In genomic region chr11:119024430-119025098, GRCh38 we compare ENCODE assay signal across 13 cellular contexts. TPM values are rescaled to one million over a fixed set of nuclear protein-coding genes. Genes with fewer than 3 reads are reported as not detected.
DNase-seq lines count a peak whose midpoint lies in the region; ATAC-seq, FAIRE-seq and TF ChIP-seq lines count a peak whose summit lies in the region.
"Had no signal": no experiment of that assay in that cellular context is flagged by ENCODE, and none has a peak within 500 bp of the region (broad histone marks: within the 10 kb centered on the region; RNA-seq: fewer than 3 reads in every experiment).

No MANE protein-coding gene starts in this region.

- H3K27ac Mint-ChIP-seq in activated CD4-positive, alpha-beta T cell treated with anti-CD3 and anti-CD28 coated beads, Interleukin-2, amount 10 ng/mL, durations not matched to agents 24 days and 14 days = peak overlapping the region; percentile 67
- peak overlapping the region; percentile 47 for H3K27ac Mint-ChIP-seq in activated CD4-positive, alpha-beta memory T cell treated with anti-CD3 and anti-CD28 coated beads for 36 hours
- H3K27ac Mint-ChIP-seq in stimulated activated effector memory CD8-positive, alpha-beta T cell treated with anti-CD3 and anti-CD28 coated beads, Interleukin-12 subunit alpha, Interleukin-12 subunit beta, amount 100 ng/mL, for 72 hours = peak overlapping the region; percentile 78

- intact Hi-C loops in activated CD4-positive, alpha-beta T cell treated with anti-CD3 and anti-CD28 coated beads, Interleukin-2, amount 10 ng/mL, durations not matched to agents 24 days and 14 days (cut with micrococcal nuclease) = no loop called here
- intact Hi-C loops in activated CD4-positive, alpha-beta memory T cell treated with anti-CD3 and anti-CD28 coated beads for 36 hours (cut with micrococcal nuclease) = no loop called here
- intact Hi-C loops in kidney (cut with DNase I) = no loop called here

- H3K9ac ChIP-seq in kidney (ENCODE audit: low read length in 2 of 2) = no peak overlapping the region

- peaks cover 44% of the 10 kb centered on the region for H3K4me1 Mint-ChIP-seq in activated CD4-positive, alpha-beta T cell treated with anti-CD3 and anti-CD28 coated beads, Interleukin-2, amount 10 ng/mL, durations not matched to agents 24 days and 14 days
- H3K4me1 Mint-ChIP-seq in activated CD4-positive, alpha-beta memory T cell treated with anti-CD3 and anti-CD28 coated beads for 36 hours (ENCODE audit: low read depth) = peaks cover 54% of the 10 kb centered on the region
- H3K4me1 Mint-ChIP-seq in stimulated activated effector memory CD8-positive, alpha-beta T cell treated with anti-CD3 and anti-CD28 coated beads, Interleukin-12 subunit alpha, Interleukin-12 subunit beta, amount 100 ng/mL, for 72 hours = peaks cover 49% of the 10 kb centered on the region

- TF ChIP-seq CTCF in kidney (IDR thresholded peaks at IDR 0.05; ENCODE audit: borderline replicate concordance, extremely low read depth, insufficient read depth) = no peak

- H3K27ac ChIP-seq in kidney (ENCODE audit: low read depth in 2 of 2, low read length in 2 of 2) = peak overlapping the region; percentile 60 to 66
- H3K27ac ChIP-seq: A549 had no signal

- no peak for ATAC-seq in stimulated activated effector memory CD8-positive, alpha-beta T cell treated with anti-CD3 and anti-CD28 coated beads, Interleukin-12 subunit alpha, Interleukin-12 subunit beta, amount 100 ng/mL, for 72 hours
- no peak for ATAC-seq in HG02623 (IDR thresholded peaks at IDR 0.05; ENCODE audit: unreplicated experiment)
- ATAC-seq: A549 had no signal

- FAIRE-seq in kidney (lab: Jason Lieb, UNC) = no peak
- FAIRE-seq: A549, islet of Langerhans, urothelium cell line had no signal

- H3K36me3 ChIP-seq in kidney (ENCODE audit: control insufficient read depth in 1 of 2, insufficient read depth in 2 of 2, low read length in 2 of 2) = peaks cover 33 to 47% of the 10 kb centered on the region in 2 donors

- no peaks in the 10 kb centered on the region for H3K9me3 ChIP-seq in kidney (ENCODE audit: control insufficient read depth in 1 of 2, low read length in 2 of 2)
- H3K9me3 ChIP-seq: A549 had no signal

- POLR2A ChIA-PET in activated CD4-positive, alpha-beta memory T cell treated with anti-CD3 and anti-CD28 coated beads for 36 hours (lab: Charles Lee) = interaction anchor here (1.4 to 3.4 kb wide), 2 partner anchors 10 to 32 kb away, joined by 4 to 13 read pairs; no protein-coding TSS in a partner anchor

- H3K4me1 ChIP-seq in kidney (ENCODE audit: control insufficient read depth in 1 of 2, insufficient read depth in 1 of 2, low read depth in 1 of 2, low read length in 2 of 2) = peaks cover 53 to 62% of the 10 kb centered on the region in 2 donors

- H3K4me3 ChIP-seq in kidney (ENCODE audit: low read length in 2 of 2) = peak overlapping the region; percentile 53 to 91
- H3K4me3 ChIP-seq: A549 had no signal

- no peaks in the 10 kb centered on the region for H3K9me3 Mint-ChIP-seq in activated CD4-positive, alpha-beta T cell treated with anti-CD3 and anti-CD28 coated beads, Interleukin-2, amount 10 ng/mL, durations not matched to agents 24 days and 14 days
- H3K9me3 Mint-ChIP-seq in activated CD4-positive, alpha-beta memory T cell treated with anti-CD3 and anti-CD28 coated beads for 36 hours = no peaks in the 10 kb centered on the region
- H3K9me3 Mint-ChIP-seq in stimulated activated effector memory CD8-positive, alpha-beta T cell treated with anti-CD3 and anti-CD28 coated beads, Interleukin-12 subunit alpha, Interleukin-12 subunit beta, amount 100 ng/mL, for 72 hours = no peaks in the 10 kb centered on the region

- no peak overlapping the region for H3K4me3 Mint-ChIP-seq in activated CD4-positive, alpha-beta T cell treated with anti-CD3 and anti-CD28 coated beads, Interleukin-2, amount 10 ng/mL, durations not matched to agents 24 days and 14 days
- no peak overlapping the region for H3K4me3 Mint-ChIP-seq in activated CD4-positive, alpha-beta memory T cell treated with anti-CD3 and anti-CD28 coated beads for 36 hours
- H3K4me3 Mint-ChIP-seq in stimulated activated effector memory CD8-positive, alpha-beta T cell treated with anti-CD3 and anti-CD28 coated beads, Interleukin-12 subunit alpha, Interleukin-12 subunit beta, amount 100 ng/mL, for 72 hours = no peak overlapping the region

- no peaks in the 10 kb centered on the region for H3K27me3 Mint-ChIP-seq in activated CD4-positive, alpha-beta T cell treated with anti-CD3 and anti-CD28 coated beads, Interleukin-2, amount 10 ng/mL, durations not matched to agents 24 days and 14 days
- H3K27me3 Mint-ChIP-seq in activated CD4-positive, alpha-beta memory T cell treated with anti-CD3 and anti-CD28 coated beads for 36 hours = no peaks in the 10 kb centered on the region

- H3K36me3 Mint-ChIP-seq in activated CD4-positive, alpha-beta T cell treated with anti-CD3 and anti-CD28 coated beads, Interleukin-2, amount 10 ng/mL, durations not matched to agents 24 days and 14 days (ENCODE audit: low read depth) = peaks cover 49% of the 10 kb centered on the region
- peaks cover 35% of the 10 kb centered on the region for H3K36me3 Mint-ChIP-seq in activated CD4-positive, alpha-beta memory T cell treated with anti-CD3 and anti-CD28 coated beads for 36 hours
- peaks cover 85% of the 10 kb centered on the region for H3K36me3 Mint-ChIP-seq in stimulated activated effector memory CD8-positive, alpha-beta T cell treated with anti-CD3 and anti-CD28 coated beads, Interleukin-12 subunit alpha, Interleukin-12 subunit beta, amount 100 ng/mL, for 72 hours

- CTCF ChIA-PET in activated CD4-positive, alpha-beta memory T cell treated with anti-CD3 and anti-CD28 coated beads for 36 hours (lab: Charles Lee) = no interaction called here

- DNase-seq in activated CD4-positive, alpha-beta T cell treated with anti-CD3 and anti-CD28 coated beads, Interleukin-2, amount 10 ng/mL, durations not matched to agents 24 days and 14 days = no peak
- DNase-seq in activated CD4-positive, alpha-beta T cell treated with anti-CD3 and anti-CD28 coated beads, Interleukin-2, amount 50 U/mL, for 1 hour = no peak
- DNase-seq in activated CD4-positive, alpha-beta memory T cell treated with anti-CD3 and anti-CD28 coated beads for 36 hours = no peak
- DNase-seq in kidney (no peak), medulla oblongata (ENCODE audit: extremely low spot score) (no peak), NCI-H82 (lab: John Stamatoyannopoulos, UW) (no peak)
- DNase-seq in stimulated activated effector memory CD8-positive, alpha-beta T cell treated with anti-CD3 and anti-CD28 coated beads, Interleukin-12 subunit alpha, Interleukin-12 subunit beta, amount 100 ng/mL, for 72 hours (ENCODE audit: low spot score in 2 of 2) = no peak
- DNase-seq: NCI-H2171 treated with DMSO at 0.1 percent for 48 hours, RPMI8226 had no signal

RNA-seq across cellular contexts. Expression of gene TRAPPC4, which starts 6.0 kb away (rescaled TPM):
- 141 and 151 TPM in 2 replicates for total RNA-seq in activated CD4-positive, alpha-beta T cell treated with anti-CD3 and anti-CD28 coated beads, Interleukin-2, amount 10 ng/mL, durations not matched to agents 24 days and 14 days
- 10 to 100 TPM; 86.4 to 87.8 TPM for total RNA-seq in activated CD4-positive, alpha-beta memory T cell treated with anti-CD3 and anti-CD28 coated beads for 36 hours
- 82.6 TPM for total RNA-seq in kidney
- 136 TPM for polyA plus RNA-seq in kidney (ENCODE audit: insufficient read depth, low read depth, low replicate concordance)

RNA-seq across cellular contexts. Expression of gene SLC37A4, which starts 6.1 kb away (rescaled TPM):
- total RNA-seq in activated CD4-positive, alpha-beta T cell treated with anti-CD3 and anti-CD28 coated beads, Interleukin-2, amount 10 ng/mL, durations not matched to agents 24 days and 14 days = 28.8 and 31.6 TPM in 2 replicates
- total RNA-seq in activated CD4-positive, alpha-beta memory T cell treated with anti-CD3 and anti-CD28 coated beads for 36 hours = 10 to 100 TPM; 33.4 to 37.0 TPM
- total RNA-seq in kidney = 49.5 TPM
- polyA plus RNA-seq in kidney (ENCODE audit: insufficient read depth, low read depth, low replicate concordance) = 115 TPM

RNA-seq across cellular contexts. Expression of gene RPS25, which starts 6.4 kb away (rescaled TPM):
- 1,641 and 1,650 TPM in 2 replicates for total RNA-seq in activated CD4-positive, alpha-beta T cell treated with anti-CD3 and anti-CD28 coated beads, Interleukin-2, amount 10 ng/mL, durations not matched to agents 24 days and 14 days
- total RNA-seq in activated CD4-positive, alpha-beta memory T cell treated with anti-CD3 and anti-CD28 coated beads for 36 hours = 1,000 to 10,000 TPM; 1,852 to 1,922 TPM
- 852 TPM for total RNA-seq in kidney
- 1,047 TPM for polyA plus RNA-seq in kidney (ENCODE audit: insufficient read depth, low read depth, low replicate concordance)

RNA-seq across cellular contexts. Expression of gene CENATAC, which starts 26.6 kb away (rescaled TPM):
- 46.3 and 47.1 TPM in 2 replicates for total RNA-seq in activated CD4-positive, alpha-beta T cell treated with anti-CD3 and anti-CD28 coated beads, Interleukin-2, amount 10 ng/mL, durations not matched to agents 24 days and 14 days
- 10 to 100 TPM; 21.4 to 22.3 TPM for total RNA-seq in activated CD4-positive, alpha-beta memory T cell treated with anti-CD3 and anti-CD28 coated beads for 36 hours
- 45.0 TPM for total RNA-seq in kidney
- 19.8 TPM for polyA plus RNA-seq in kidney (ENCODE audit: insufficient read depth, low read depth, low replicate concordance)

RNA-seq across cellular contexts. Expression of gene HYOU1, which starts 32.4 kb away (rescaled TPM):
- total RNA-seq in activated CD4-positive, alpha-beta T cell treated with anti-CD3 and anti-CD28 coated beads, Interleukin-2, amount 10 ng/mL, durations not matched to agents 24 days and 14 days = 193 and 203 TPM in 2 replicates
- total RNA-seq in activated CD4-positive, alpha-beta memory T cell treated with anti-CD3 and anti-CD28 coated beads for 36 hours = 100 to 1,000 TPM; 127 to 136 TPM
- 187 TPM for total RNA-seq in kidney
- 69.0 TPM for polyA plus RNA-seq in kidney (ENCODE audit: insufficient read depth, low read depth, low replicate concordance)
